In the genomic region with DNA sequence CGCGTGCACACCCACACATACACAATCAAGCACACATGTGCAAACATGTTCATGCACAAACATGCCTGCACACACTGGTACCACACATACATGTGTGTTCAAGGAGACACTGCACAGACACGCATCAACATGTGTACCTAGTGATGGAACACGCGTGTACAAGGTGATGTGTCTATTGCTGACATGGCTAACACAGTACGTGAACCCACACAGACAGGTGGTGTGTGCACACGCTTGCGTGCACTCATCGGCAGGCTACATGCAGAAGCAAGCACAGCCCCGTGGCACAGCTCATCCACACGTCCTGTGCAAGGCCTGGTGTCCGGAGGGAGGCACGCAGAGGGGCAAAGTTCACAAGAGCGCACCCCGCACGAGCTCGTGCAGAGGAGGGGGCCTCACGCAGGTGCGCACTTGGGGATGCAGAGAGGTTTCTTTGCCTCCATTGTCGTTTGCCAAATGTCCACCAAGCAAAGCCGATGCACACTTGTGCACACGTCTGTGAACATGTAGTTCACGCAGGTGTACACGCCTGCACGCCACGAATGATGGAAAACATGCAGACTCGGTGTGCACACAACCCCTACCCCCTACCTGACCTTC, we compare ENCODE assay signal across 8 cellular contexts. TPM values are rescaled to one million over a fixed set of nuclear protein-coding genes. Genes with fewer than 3 reads are reported as not detected.
DNase-seq lines count a peak whose midpoint lies in the region; ATAC-seq, FAIRE-seq and TF ChIP-seq lines count a peak whose summit lies in the region.
"Had no signal": no experiment of that assay in that cellular context is flagged by ENCODE, and none has a peak within 500 bp of the region (broad histone marks: within the 10 kb centered on the region; RNA-seq: fewer than 3 reads in every experiment).

No MANE protein-coding gene starts in this region.

- H3K36me3 ChIP-seq in HCT116 (ENCODE audit: control insufficient read depth in 1 of 2, insufficient read depth in 2 of 2, low read length in 2 of 2) (peaks cover 3 to 10% of the 10 kb centered on the region in 2 experiments; a peak in 3 of 4 replicates), WERI-Rb-1 (peaks cover 37% of the 10 kb centered on the region), smooth muscle cell (ENCODE audit: low read depth) (no peaks in the 10 kb centered on the region)

- H3K4me1 ChIP-seq in HCT116 (ENCODE audit: control insufficient read depth in 1 of 2, insufficient read depth in 2 of 2, low read length in 2 of 2) (peaks cover 36 to 60% of the 10 kb centered on the region in 2 experiments), right cardiac atrium (ENCODE audit: control insufficient read depth, insufficient read depth, low read length) (peaks cover 5% of the 10 kb centered on the region), smooth muscle cell (ENCODE audit: low read depth) (peaks cover 36% of the 10 kb centered on the region)

- H3K4me2 ChIP-seq in HCT116 (ENCODE audit: low read length) (peak overlapping the region; percentile 99), smooth muscle cell (peak overlapping the region; percentile 99)

- CTCF ChIA-PET in HCT116 (lab: Charles Lee): no interaction called here

- POLR2A ChIA-PET in HCT116 (lab: Charles Lee): no interaction called here

- peaks cover 3% of the 10 kb centered on the region; the same call in 1 of the 2 replicates for H4K20me1 ChIP-seq in HCT116 (ENCODE audit: insufficient read depth)
- H4K20me1 ChIP-seq in smooth muscle cell (ENCODE audit: low read depth): peaks cover 80% of the 10 kb centered on the region

- WGBS in right cardiac atrium: 32% methylated on average over 27 of the region's 27 CpGs
- WGBS in smooth muscle cell (ENCODE audit: low lambda C conversion rate): 60% methylated on average over 27 of the region's 27 CpGs

- H3K9me3 ChIP-seq in HCT116 (ENCODE audit: control insufficient read depth in 1 of 2, insufficient read depth in 1 of 2, low read depth in 1 of 2, low read length in 2 of 2): no peaks in the 10 kb centered on the region
- no peaks in the 10 kb centered on the region for H3K9me3 ChIP-seq in WERI-Rb-1 (ENCODE audit: severe bottlenecking)
- H3K9me3 ChIP-seq in right cardiac atrium (ENCODE audit: control insufficient read depth, low read length): no peaks in the 10 kb centered on the region
- H3K9me3 ChIP-seq in smooth muscle cell (replicated peaks; ENCODE audit: low read depth): no peaks in the 10 kb centered on the region

- H3K4me3 ChIP-seq in HCT116 (replicated peaks in 1 of 2; ENCODE audit: low read depth in 1 of 2, low read length in 2 of 2) (peak overlapping the region; percentile 60 to 86), WERI-Rb-1 (ENCODE audit: low read depth, low read length) (peak overlapping the region; percentile 97), right cardiac atrium (ENCODE audit: low read length) (peak overlapping the region; percentile 65), smooth muscle cell (peak overlapping the region; percentile 86)

- H3K27ac ChIP-seq in HCT116 (ENCODE audit: low read depth, low read length) (peak overlapping the region; percentile 99), WERI-Rb-1 (peak overlapping the region; percentile 99), right cardiac atrium (ENCODE audit: low read length) (no peak overlapping the region), smooth muscle cell (ENCODE audit: low read depth) (peak overlapping the region; percentile 29)

- no peak for FAIRE-seq in frontal cortex (lab: Jason Lieb, UNC)

- peaks cover 42% of the 10 kb centered on the region for H3K79me2 ChIP-seq in HCT116 (ENCODE audit: insufficient read depth, low read length)
- peaks cover 40% of the 10 kb centered on the region for H3K79me2 ChIP-seq in smooth muscle cell (ENCODE audit: low read depth)

- H3K27me3 ChIP-seq in HCT116 (ENCODE audit: insufficient read depth, low read length): no peaks in the 10 kb centered on the region
- no peaks in the 10 kb centered on the region for H3K27me3 ChIP-seq in WERI-Rb-1 (ENCODE audit: insufficient read depth, low read depth, severe bottlenecking)
- H3K27me3 ChIP-seq in right cardiac atrium (ENCODE audit: control insufficient read depth, insufficient read depth): no peaks in the 10 kb centered on the region
- no peaks in the 10 kb centered on the region for H3K27me3 ChIP-seq in smooth muscle cell (ENCODE audit: low read depth)

- DNase-seq in HCT116 (ENCODE audit: low read depth, low spot score) (no peak), WERI-Rb-1 (no peak), right cardiac atrium (no peak), smooth muscle cell (lab: John Stamatoyannopoulos, UW; ENCODE audit: unreplicated experiment) (no peak), NCI-H146 treated with DMSO at 0.1 percent for 48 hours (lab: John Stamatoyannopoulos, UW; ENCODE audit: unreplicated experiment) (no peak), frontal cortex (ENCODE audit: low spot score in 2 of 2) (no peak)
- DNase-seq: NCI-H1092 had no signal

- TF ChIP-seq POLR2A in HCT116 (IDR thresholded peaks at IDR 0.05; ENCODE audit: borderline replicate concordance, extremely low read depth, insufficient read depth, insufficient read length): no peak

- H3K9ac ChIP-seq in HCT116 (ENCODE audit: low read length) (peak overlapping the region; percentile 79), smooth muscle cell (ENCODE audit: low read depth) (peak overlapping the region; percentile 71)

- RAD21 ChIA-PET in HCT116 (lab: Charles Lee; ENCODE audit: low non-redundant PET in 1 of 2, low total read pairs in 2 of 2, uncharacterized antibody in 2 of 2, unreplicated experiment in 2 of 2): no interaction called here

- no peak overlapping the region for H2AFZ ChIP-seq in HCT116 (ENCODE audit: low read depth, low read length, poor library complexity, severe bottlenecking)
- no peak overlapping the region for H2AFZ ChIP-seq in smooth muscle cell (ENCODE audit: low read depth)

- no peak for ATAC-seq in HCT116
- ATAC-seq in right cardiac atrium: no peak
- no peak for ATAC-seq in GM18519 (IDR thresholded peaks at IDR 0.05; ENCODE audit: low FRiP score, unreplicated experiment)

- no peaks in the 10 kb centered on the region for H3K9me2 ChIP-seq in HCT116 (ENCODE audit: insufficient read depth)

- TF ChIP-seq CTCF in HCT116 (IDR thresholded peaks at IDR 0.05 in 2 of 3, conservative IDR thresholded peaks at IDR 0.05 in 1 of 3; ENCODE audit: borderline replicate concordance in 1 of 3, insufficient read depth in 1 of 3, low read depth in 2 of 3, low read length in 2 of 3) (no peak), WERI-Rb-1 (IDR thresholded peaks at IDR 0.05; ENCODE audit: low read depth, low read length) (no peak), smooth muscle cell (IDR thresholded peaks at IDR 0.05; ENCODE audit: borderline replicate concordance, insufficient read depth, poor library complexity, severe bottlenecking) (no peak)

- TSS peak; percentile 44 for BruUV-seq in HCT116 (replicated peaks; lab: Mats Ljungman, UMichigan)

- H3F3A ChIP-seq in smooth muscle cell (ENCODE audit: low read depth): peaks cover 4% of the 10 kb centered on the region

- intact Hi-C loops in HCT116 (cut with micrococcal nuclease): loop anchor here (5.0 kb wide), 1 partner anchor 41 kb away; the partner anchor contains the start of gene DVL1
- intact Hi-C loops in right cardiac atrium (cut with DNase I): no loop called here

- no peak for TF ChIP-seq RAD21 in HCT116 (IDR thresholded peaks at IDR 0.05; ENCODE audit: low read depth)

TF ChIP-seq in HCT116, 20 proteins besides CTCF, POLR2A, EP300 and RAD21 (continues in another document):
- TF ChIP-seq, protein P1, sequence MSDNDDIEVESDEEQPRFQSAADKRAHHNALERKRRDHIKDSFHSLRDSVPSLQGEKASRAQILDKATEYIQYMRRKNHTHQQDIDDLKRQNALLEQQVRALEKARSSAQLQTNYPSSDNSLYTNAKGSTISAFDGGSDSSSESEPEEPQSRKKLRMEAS (IDR thresholded peaks at IDR 0.05): no peak
- no peak for TF ChIP-seq ELF1 (IDR thresholded peaks at IDR 0.05; ENCODE audit: borderline replicate concordance, low read depth)
- no peak for TF ChIP-seq CBX3 (IDR thresholded peaks at IDR 0.05; ENCODE audit: low read depth)
- TF ChIP-seq CEBPB (IDR thresholded peaks at IDR 0.05; ENCODE audit: low read depth): no peak

RNA-seq across cellular contexts. Expression of gene ACAP3, which starts 1.0 kb away (rescaled TPM):
- total RNA-seq in HCT116 (2021; ENCODE audit: unreplicated experiment): 38.8 TPM
- 28.8 and 32.5 TPM in 2 replicates for polyA plus RNA-seq in HCT116 (2012)
- total RNA-seq in right cardiac atrium: 10 to 100 TPM; 33.1 to 61.8 (median 42.8) TPM
- 37.4 TPM for polyA plus RNA-seq in right cardiac atrium
- total RNA-seq in smooth muscle cell: 29.9 and 33.7 TPM in 2 replicates
- 63.9 and 72.6 TPM in 2 replicates for polyA plus RNA-seq in smooth muscle cell
- total RNA-seq in frontal cortex: 63.2 TPM

RNA-seq across cellular contexts. Expression of gene PUSL1, which starts 1.6 kb away (rescaled TPM):
- total RNA-seq in HCT116 (2021; ENCODE audit: unreplicated experiment) (47.2 TPM), right cardiac atrium (10 to 100 TPM; 11.3 to 14.1 (median 12.5) TPM), smooth muscle cell (16.7 and 23.6 TPM in 2 replicates), frontal cortex (6.5 TPM)
- polyA plus RNA-seq in HCT116 (2012): 29.8 and 33.2 TPM in 2 replicates
- polyA plus RNA-seq in right cardiac atrium (13.1 TPM), smooth muscle cell (31.4 and 34.1 TPM in 2 replicates)

RNA-seq across cellular contexts. Expression of gene INTS11, which starts 17.7 kb away (rescaled TPM):
- 161 TPM for total RNA-seq in HCT116 (2021; ENCODE audit: unreplicated experiment)
- 161 and 165 TPM in 2 replicates for polyA plus RNA-seq in HCT116 (2012)
- total RNA-seq in right cardiac atrium: 10 to 100 TPM; 53.1 to 61.7 (median 58.7) TPM
- 70.3 TPM for polyA plus RNA-seq in right cardiac atrium
- total RNA-seq in smooth muscle cell: 48.5 and 49.3 TPM in 2 replicates
- polyA plus RNA-seq in smooth muscle cell: 63.1 and 82.1 TPM in 2 replicates
- total RNA-seq in frontal cortex: 28.9 TPM

RNA-seq across cellular contexts. Expression of gene CPTP, which starts 17.8 kb away (rescaled TPM):
- total RNA-seq in HCT116 (2021; ENCODE audit: unreplicated experiment) (16.3 TPM), right cardiac atrium (10 to 100 TPM; 24.0 to 29.0 (median 27.0) TPM), smooth muscle cell (13.8 and 16.2 TPM in 2 replicates), frontal cortex (14.3 TPM)
- polyA plus RNA-seq in HCT116 (2012): 11.2 and 13.9 TPM in 2 replicates
- polyA plus RNA-seq in right cardiac atrium (53.9 TPM), smooth muscle cell (32.5 and 34.3 TPM in 2 replicates)

RNA-seq across cellular contexts. Expression of gene TAS1R3, which starts 24.3 kb away (rescaled TPM):
- total RNA-seq in HCT116 (2021; ENCODE audit: unreplicated experiment) (0.07 TPM), right cardiac atrium (under 1 TPM; 0.33 to 0.51 (median 0.38) TPM), smooth muscle cell (0.18 and 0.36 TPM in 2 replicates), frontal cortex (0.41 TPM)
- 0.33 and 0.37 TPM in 2 replicates for polyA plus RNA-seq in HCT116 (2012)
- polyA plus RNA-seq in right cardiac atrium (0.66 TPM), smooth muscle cell (0.39 and 0.79 TPM in 2 replicates)
